ENCODE assay signal across 22 cellular contexts in genomic region chr7:3607847-3608246, GRCh38.
"Had no signal": no experiment of that assay in that cellular context is flagged by ENCODE, and none has a peak within 500 bp of the region (broad histone marks: within the 10 kb centered on the region; RNA-seq: fewer than 3 reads in every experiment).

No MANE protein-coding gene starts in this region.

- H3K4me3 ChIP-seq: gastrocnemius medialis, lung, mucosa of descending colon, neural progenitor cell, ovary, smooth muscle cell, suprapubic skin, transverse colon, upper lobe of right lung, uterus had no signal

- H3K9me3 ChIP-seq: gastrocnemius medialis, mucosa of descending colon, ovary, suprapubic skin, transverse colon, uterus had no signal

- H3K36me3 ChIP-seq: gastrocnemius medialis, neural progenitor cell, ovary, suprapubic skin, transverse colon, upper lobe of right lung, uterus had no signal

- H3K27me3 ChIP-seq: gastrocnemius medialis, neural progenitor cell, ovary, suprapubic skin, transverse colon, upper lobe of right lung, uterus had no signal

- ATAC-seq: effector memory CD8-positive, alpha-beta T cell; gastrocnemius medialis; left ventricle myocardium superior; mucosa of descending colon; naive thymus-derived CD4-positive, alpha-beta T cell; sciatic nerve; stimulated activated naive CD8-positive, alpha-beta T cell treated with anti-CD3 and anti-CD28 coated beads, Interleukin-15, amount 100 ng/mL, for 72 hours; upper lobe of right lung had no signal

- DNase-seq: cortex of kidney; effector memory CD8-positive, alpha-beta T cell; gastrocnemius medialis; head of caudate nucleus; left ventricle myocardium superior; mucosa of descending colon; naive thymus-derived CD4-positive, alpha-beta T cell; ovary; stimulated activated CD4-positive, alpha-beta T cell treated with anti-CD3 and anti-CD28 coated beads, Interleukin-12 subunit alpha, Interleukin-12 subunit beta, amount 100 ng/mL, for 4 hours; stimulated activated CD4-positive, alpha-beta T cell treated with anti-CD3 and anti-CD28 coated beads, Interleukin-1b, Interleukin-23, amount 100 ng/mL, for 48 hours; stimulated activated CD4-positive, alpha-beta T cell treated with anti-CD3 and anti-CD28 coated beads, Interleukin-4, amount 100 ng/mL, for 1 hour; stimulated activated CD8-positive, alpha-beta memory T cell treated with anti-CD3 and anti-CD28 coated beads, Interleukin-4, amount 100 ng/mL, for 48 hours; stimulated activated naive CD4-positive, alpha-beta T cell; stimulated activated naive CD8-positive, alpha-beta T cell treated with anti-CD3 and anti-CD28 coated beads, Interleukin-15, amount 100 ng/mL, for 72 hours; transverse colon; upper lobe of right lung; uterus had no signal

- H3K4me1 ChIP-seq: gastrocnemius medialis, neural progenitor cell, suprapubic skin, transverse colon, upper lobe of right lung, uterus had no signal

- H3K27ac ChIP-seq: gastrocnemius medialis, neural progenitor cell, ovary, suprapubic skin, transverse colon, upper lobe of right lung, uterus had no signal
